ENCODE assay signal across 1 cellular context in the genomic region with DNA sequence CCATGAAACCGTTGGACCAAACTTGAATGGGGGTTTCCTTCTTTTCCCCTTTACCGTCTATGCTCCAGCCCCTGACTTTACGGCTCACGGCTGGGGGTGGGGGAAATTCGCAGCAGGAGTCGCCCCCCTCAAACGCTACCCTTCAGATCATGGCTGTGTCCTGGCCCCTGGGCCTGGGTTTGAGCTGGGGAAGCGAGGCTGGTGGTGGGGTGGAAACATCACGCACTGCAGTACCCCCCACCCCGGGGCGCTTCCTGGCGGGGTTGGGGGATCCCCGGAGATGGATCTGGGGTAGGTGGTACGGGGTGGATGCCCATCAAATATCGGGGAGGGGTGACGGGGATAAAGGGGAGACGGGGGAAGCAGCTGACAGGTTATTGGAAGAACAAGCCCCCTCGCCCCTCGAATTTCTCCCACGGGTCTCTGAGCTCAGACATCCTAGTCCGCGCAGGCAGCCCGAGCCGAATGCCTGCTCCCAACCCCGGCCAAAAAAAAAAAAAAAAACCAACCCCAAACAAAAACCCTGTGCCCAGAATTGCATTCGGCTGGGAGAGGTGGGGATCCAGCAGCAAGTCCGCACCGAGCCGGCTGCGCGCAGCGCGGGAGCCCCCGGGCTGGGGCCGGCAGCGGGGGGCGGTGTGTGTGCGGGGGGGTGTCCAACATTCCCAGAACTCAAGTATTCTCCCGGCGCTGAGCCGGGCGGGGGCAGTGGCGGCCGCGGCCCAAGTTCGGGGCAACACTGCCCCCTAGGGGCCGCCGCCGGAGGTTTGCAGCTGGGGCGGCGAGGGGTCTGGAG.
TF ChIP-seq lines count a peak whose summit lies in the region.

No MANE protein-coding gene starts in this region.

TF ChIP-seq in K562, 482 proteins besides CTCF, POLR2A, EP300 and RAD21 (continued from another document and continues in another):
- no peak for TF ChIP-seq MAX (CRISPR knock-in tag; IDR thresholded peaks at IDR 0.05)
- no peak for TF ChIP-seq SIN3A (IDR thresholded peaks at IDR 0.05; ENCODE audit: borderline replicate concordance in 2 of 2, control insufficient read depth in 1 of 2, low read depth in 2 of 2, low read length in 2 of 2)
- no peak for TF ChIP-seq SRF (CRISPR knock-in tag; IDR thresholded peaks at IDR 0.05)
- no peak for TF ChIP-seq NR1H2 (CRISPR knock-in tag; IDR thresholded peaks at IDR 0.05)
- TF ChIP-seq ZNF140 (CRISPR knock-in tag; IDR thresholded peaks at IDR 0.05) = no peak
- TF ChIP-seq NR4A1 (CRISPR knock-in tag; IDR thresholded peaks at IDR 0.05) = no peak
- TF ChIP-seq NR4A1 (tag; IDR thresholded peaks at IDR 0.05) = no peak
- no peak for TF ChIP-seq CBX2 (IDR thresholded peaks at IDR 0.05; ENCODE audit: insufficient read depth, low read length, poor library complexity, severe bottlenecking)
- TF ChIP-seq KAT7 (CRISPR knock-in tag; IDR thresholded peaks at IDR 0.05; ENCODE audit: borderline replicate concordance) = peak; percentile 89; the same call in 1 of the 2 replicates
- TF ChIP-seq, protein P1, sequence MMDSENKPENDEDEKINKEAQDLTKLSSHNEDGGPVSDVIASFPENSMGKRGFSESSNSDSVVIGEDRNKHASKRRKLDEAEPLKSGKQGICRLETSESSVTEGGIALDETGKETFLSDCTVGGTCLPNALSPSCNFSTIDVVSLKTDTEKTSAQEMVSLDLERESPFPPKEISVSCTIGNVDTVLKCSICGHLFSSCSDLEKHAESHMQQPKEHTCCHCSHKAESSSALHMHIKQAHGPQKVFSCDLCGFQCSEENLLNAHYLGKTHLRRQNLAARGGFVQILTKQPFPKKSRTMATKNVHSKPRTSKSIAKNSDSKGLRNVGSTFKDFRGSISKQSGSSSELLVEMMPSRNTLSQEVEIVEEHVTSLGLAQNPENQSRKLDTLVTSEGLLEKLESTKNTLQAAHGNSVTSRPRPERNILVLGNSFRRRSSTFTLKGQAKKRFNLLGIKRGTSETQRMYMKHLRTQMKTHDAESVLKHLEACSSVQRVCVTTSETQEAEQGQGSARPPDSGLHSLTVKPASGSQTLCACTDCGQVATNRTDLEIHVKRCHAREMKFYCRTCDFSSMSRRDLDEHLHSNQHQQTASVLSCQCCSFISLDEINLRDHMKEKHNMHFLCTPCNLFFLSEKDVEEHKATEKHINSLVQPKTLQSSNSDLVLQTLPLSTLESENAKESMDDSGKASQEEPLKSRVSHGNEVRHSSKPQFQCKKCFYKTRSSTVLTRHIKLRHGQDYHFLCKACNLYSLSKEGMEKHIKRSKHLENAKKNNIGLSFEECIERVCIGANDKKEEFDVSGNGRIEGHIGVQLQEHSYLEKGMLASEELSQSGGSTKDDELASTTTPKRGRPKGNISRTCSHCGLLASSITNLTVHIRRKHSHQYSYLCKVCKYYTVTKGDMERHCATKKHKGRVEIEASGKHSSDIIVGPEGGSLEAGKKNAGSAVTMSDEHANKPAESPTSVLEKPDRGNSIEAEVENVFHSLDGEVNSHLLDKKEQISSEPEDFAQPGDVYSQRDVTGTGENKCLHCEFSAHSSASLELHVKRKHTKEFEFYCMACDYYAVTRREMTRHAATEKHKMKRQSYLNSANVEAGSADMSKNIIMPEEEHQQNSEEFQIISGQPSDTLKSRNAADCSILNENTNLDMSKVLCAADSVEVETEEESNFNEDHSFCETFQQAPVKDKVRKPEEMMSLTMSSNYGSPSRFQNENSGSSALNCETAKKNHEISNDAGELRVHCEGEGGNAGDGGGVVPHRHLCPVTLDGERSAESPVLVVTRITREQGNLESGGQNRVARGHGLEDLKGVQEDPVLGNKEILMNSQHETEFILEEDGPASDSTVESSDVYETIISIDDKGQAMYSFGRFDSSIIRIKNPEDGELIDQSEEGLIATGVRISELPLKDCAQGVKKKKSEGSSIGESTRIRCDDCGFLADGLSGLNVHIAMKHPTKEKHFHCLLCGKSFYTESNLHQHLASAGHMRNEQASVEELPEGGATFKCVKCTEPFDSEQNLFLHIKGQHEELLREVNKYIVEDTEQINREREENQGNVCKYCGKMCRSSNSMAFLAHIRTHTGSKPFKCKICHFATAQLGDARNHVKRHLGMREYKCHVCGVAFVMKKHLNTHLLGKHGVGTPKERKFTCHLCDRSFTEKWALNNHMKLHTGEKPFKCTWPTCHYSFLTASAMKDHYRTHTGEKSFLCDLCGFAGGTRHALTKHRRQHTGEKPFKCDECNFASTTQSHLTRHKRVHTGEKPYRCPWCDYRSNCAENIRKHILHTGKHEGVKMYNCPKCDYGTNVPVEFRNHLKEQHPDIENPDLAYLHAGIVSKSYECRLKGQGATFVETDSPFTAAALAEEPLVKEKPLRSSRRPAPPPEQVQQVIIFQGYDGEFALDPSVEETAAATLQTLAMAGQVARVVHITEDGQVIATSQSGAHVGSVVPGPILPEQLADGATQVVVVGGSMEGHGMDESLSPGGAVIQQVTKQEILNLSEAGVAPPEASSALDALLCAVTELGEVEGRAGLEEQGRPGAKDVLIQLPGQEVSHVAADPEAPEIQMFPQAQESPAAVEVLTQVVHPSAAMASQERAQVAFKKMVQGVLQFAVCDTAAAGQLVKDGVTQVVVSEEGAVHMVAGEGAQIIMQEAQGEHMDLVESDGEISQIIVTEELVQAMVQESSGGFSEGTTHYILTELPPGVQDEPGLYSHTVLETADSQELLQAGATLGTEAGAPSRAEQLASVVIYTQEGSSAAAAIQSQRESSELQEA (IDR thresholded peaks at IDR 0.05; ENCODE audit: low read depth) = no peak
- no peak for TF ChIP-seq PHTF2 (CRISPR knock-in tag; IDR thresholded peaks at IDR 0.05)
- TF ChIP-seq SNIP1 (IDR thresholded peaks at IDR 0.05; ENCODE audit: low read depth) = no peak
- TF ChIP-seq DIDO1 (tag; IDR thresholded peaks at IDR 0.05; ENCODE audit: low read depth) = no peak
- TF ChIP-seq SMARCA5 (IDR thresholded peaks at IDR 0.05) = no peak
- TF ChIP-seq SETDB1 (IDR thresholded peaks at IDR 0.05; ENCODE audit: low read length) = no peak
- no peak for TF ChIP-seq MXD1 (CRISPR knock-in tag; IDR thresholded peaks at IDR 0.05; ENCODE audit: borderline replicate concordance, poor library complexity, severe bottlenecking)
- no peak for TF ChIP-seq EZH2 (IDR thresholded peaks at IDR 0.05; ENCODE audit: borderline replicate concordance, low read depth, low read length)
- TF ChIP-seq MBD2 (IDR thresholded peaks at IDR 0.05; ENCODE audit: borderline replicate concordance, low read depth) = no peak
- TF ChIP-seq MEF2D (tag; conservative IDR thresholded peaks at IDR 0.05; ENCODE audit: low read depth) = no peak
- TF ChIP-seq NR2F6 (CRISPR knock-in tag; IDR thresholded peaks at IDR 0.05) = peak; percentile 83
- TF ChIP-seq PHB (CRISPR knock-in tag; IDR thresholded peaks at IDR 0.05) = no peak
- TF ChIP-seq, protein P2, sequence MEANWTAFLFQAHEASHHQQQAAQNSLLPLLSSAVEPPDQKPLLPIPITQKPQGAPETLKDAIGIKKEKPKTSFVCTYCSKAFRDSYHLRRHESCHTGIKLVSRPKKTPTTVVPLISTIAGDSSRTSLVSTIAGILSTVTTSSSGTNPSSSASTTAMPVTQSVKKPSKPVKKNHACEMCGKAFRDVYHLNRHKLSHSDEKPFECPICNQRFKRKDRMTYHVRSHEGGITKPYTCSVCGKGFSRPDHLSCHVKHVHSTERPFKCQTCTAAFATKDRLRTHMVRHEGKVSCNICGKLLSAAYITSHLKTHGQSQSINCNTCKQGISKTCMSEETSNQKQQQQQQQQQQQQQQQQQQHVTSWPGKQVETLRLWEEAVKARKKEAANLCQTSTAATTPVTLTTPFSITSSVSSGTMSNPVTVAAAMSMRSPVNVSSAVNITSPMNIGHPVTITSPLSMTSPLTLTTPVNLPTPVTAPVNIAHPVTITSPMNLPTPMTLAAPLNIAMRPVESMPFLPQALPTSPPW (CRISPR knock-in tag; IDR thresholded peaks at IDR 0.05) = peak; percentile 95
- TF ChIP-seq TOE1 (IDR thresholded peaks at IDR 0.05; ENCODE audit: borderline replicate concordance) = peak; percentile 29; the same call in 1 of the 2 replicates
- TF ChIP-seq TOE1 (CRISPR knock-in tag; IDR thresholded peaks at IDR 0.05; ENCODE audit: borderline replicate concordance, low read depth) = no peak
- TF ChIP-seq ELF1 (tag; IDR thresholded peaks at IDR 0.05) = no peak
- peak; percentile 67 for TF ChIP-seq RBFOX2 (IDR thresholded peaks at IDR 0.05; ENCODE audit: low read depth, low read length)
- TF ChIP-seq XRCC3 (IDR thresholded peaks at IDR 0.05) = no peak
- TF ChIP-seq, protein P3, sequence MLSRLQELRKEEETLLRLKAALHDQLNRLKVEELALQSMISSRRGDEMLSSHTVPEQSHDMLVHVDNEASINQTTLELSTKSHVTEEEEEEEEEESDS (CRISPR knock-in tag; IDR thresholded peaks at IDR 0.05) = no peak
- no peak for TF ChIP-seq MAFG (tag; conservative IDR thresholded peaks at IDR 0.05)
- no peak for TF ChIP-seq SRSF9 (IDR thresholded peaks at IDR 0.05; ENCODE audit: borderline replicate concordance, low read depth, low read length)
- no peak for TF ChIP-seq SNRNP70 (optimal IDR thresholded peaks at IDR 0.05; ENCODE audit: low read depth, low read length)
- no peak for TF ChIP-seq ZNF354B (CRISPR knock-in tag; IDR thresholded peaks at IDR 0.05)
- TF ChIP-seq ZNF431 (CRISPR knock-in tag; IDR thresholded peaks at IDR 0.05) = no peak
- no peak for TF ChIP-seq IFI16 (CRISPR knock-in tag; IDR thresholded peaks at IDR 0.05)
- TF ChIP-seq ATF6 (CRISPR knock-in tag; IDR thresholded peaks at IDR 0.05) = 0 out of 2 replicates have a peak, but pooled peaks have one; percentile 79
- TF ChIP-seq, protein P4, sequence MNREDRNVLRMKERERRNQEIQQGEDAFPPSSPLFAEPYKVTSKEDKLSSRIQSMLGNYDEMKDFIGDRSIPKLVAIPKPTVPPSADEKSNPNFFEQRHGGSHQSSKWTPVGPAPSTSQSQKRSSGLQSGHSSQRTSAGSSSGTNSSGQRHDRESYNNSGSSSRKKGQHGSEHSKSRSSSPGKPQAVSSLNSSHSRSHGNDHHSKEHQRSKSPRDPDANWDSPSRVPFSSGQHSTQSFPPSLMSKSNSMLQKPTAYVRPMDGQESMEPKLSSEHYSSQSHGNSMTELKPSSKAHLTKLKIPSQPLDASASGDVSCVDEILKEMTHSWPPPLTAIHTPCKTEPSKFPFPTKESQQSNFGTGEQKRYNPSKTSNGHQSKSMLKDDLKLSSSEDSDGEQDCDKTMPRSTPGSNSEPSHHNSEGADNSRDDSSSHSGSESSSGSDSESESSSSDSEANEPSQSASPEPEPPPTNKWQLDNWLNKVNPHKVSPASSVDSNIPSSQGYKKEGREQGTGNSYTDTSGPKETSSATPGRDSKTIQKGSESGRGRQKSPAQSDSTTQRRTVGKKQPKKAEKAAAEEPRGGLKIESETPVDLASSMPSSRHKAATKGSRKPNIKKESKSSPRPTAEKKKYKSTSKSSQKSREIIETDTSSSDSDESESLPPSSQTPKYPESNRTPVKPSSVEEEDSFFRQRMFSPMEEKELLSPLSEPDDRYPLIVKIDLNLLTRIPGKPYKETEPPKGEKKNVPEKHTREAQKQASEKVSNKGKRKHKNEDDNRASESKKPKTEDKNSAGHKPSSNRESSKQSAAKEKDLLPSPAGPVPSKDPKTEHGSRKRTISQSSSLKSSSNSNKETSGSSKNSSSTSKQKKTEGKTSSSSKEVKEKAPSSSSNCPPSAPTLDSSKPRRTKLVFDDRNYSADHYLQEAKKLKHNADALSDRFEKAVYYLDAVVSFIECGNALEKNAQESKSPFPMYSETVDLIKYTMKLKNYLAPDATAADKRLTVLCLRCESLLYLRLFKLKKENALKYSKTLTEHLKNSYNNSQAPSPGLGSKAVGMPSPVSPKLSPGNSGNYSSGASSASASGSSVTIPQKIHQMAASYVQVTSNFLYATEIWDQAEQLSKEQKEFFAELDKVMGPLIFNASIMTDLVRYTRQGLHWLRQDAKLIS (CRISPR knock-in tag; IDR thresholded peaks at IDR 0.05) = 0 out of 2 replicates have a peak, but pooled peaks have one; percentile 68
- no peak for TF ChIP-seq ZNF77 (CRISPR knock-in tag; IDR thresholded peaks at IDR 0.05)
- TF ChIP-seq, protein P5, sequence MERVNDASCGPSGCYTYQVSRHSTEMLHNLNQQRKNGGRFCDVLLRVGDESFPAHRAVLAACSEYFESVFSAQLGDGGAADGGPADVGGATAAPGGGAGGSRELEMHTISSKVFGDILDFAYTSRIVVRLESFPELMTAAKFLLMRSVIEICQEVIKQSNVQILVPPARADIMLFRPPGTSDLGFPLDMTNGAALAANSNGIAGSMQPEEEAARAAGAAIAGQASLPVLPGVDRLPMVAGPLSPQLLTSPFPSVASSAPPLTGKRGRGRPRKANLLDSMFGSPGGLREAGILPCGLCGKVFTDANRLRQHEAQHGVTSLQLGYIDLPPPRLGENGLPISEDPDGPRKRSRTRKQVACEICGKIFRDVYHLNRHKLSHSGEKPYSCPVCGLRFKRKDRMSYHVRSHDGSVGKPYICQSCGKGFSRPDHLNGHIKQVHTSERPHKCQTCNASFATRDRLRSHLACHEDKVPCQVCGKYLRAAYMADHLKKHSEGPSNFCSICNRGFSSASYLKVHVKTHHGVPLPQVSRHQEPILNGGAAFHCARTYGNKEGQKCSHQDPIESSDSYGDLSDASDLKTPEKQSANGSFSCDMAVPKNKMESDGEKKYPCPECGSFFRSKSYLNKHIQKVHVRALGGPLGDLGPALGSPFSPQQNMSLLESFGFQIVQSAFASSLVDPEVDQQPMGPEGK (CRISPR knock-in tag; IDR thresholded peaks at IDR 0.05; ENCODE audit: borderline replicate concordance) = no peak
- TF ChIP-seq ZNF253 (CRISPR knock-in tag; conservative IDR thresholded peaks at IDR 0.05) = no peak
- TF ChIP-seq, protein P6, sequence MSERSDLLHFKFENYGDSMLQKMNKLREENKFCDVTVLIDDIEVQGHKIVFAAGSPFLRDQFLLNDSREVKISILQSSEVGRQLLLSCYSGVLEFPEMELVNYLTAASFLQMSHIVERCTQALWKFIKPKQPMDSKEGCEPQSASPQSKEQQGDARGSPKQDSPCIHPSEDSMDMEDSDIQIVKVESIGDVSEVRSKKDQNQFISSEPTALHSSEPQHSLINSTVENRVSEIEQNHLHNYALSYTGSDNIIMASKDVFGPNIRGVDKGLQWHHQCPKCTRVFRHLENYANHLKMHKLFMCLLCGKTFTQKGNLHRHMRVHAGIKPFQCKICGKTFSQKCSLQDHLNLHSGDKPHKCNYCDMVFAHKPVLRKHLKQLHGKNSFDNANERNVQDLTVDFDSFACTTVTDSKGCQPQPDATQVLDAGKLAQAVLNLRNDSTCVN (CRISPR knock-in tag; IDR thresholded peaks at IDR 0.05) = no peak
- no peak for TF ChIP-seq MCM2 (IDR thresholded peaks at IDR 0.05; ENCODE audit: low read depth)
